8 cellular contexts compared by ENCODE assay signal in the genomic region with DNA sequence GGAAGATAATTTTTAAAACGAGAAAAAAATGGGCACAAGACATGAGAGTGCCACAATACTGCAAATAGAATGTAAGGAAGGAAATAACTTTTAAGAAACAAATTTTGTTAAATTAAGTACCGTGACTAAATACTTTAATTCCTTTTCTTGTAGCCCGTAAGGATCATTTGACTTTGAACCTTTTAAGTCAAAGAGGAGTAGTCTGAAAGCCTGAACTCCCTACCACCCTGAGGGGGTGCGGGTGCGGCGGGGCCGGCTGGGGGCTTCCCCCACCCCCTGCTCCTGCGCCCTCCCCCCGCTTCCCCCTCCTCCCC. TPM values are rescaled to one million over a fixed set of nuclear protein-coding genes. Genes with fewer than 3 reads are reported as not detected.
DNase-seq lines count a peak whose midpoint lies in the region; ATAC-seq and TF ChIP-seq lines count a peak whose summit lies in the region.

No MANE protein-coding gene starts in this region.

- peaks cover 86% of the 10 kb centered on the region for H3K4me1 ChIP-seq in left ventricle myocardium inferior
- H3K4me1 ChIP-seq in muscle layer of duodenum (ENCODE audit: control insufficient read depth in 1 of 2, insufficient read depth in 2 of 2, low read length in 2 of 2) = peaks cover 11 to 14% of the 10 kb centered on the region in 2 donors
- H3K4me1 ChIP-seq in urinary bladder (ENCODE audit: insufficient read depth) = no peaks in the 10 kb centered on the region

- WGBS in urinary bladder = 6% methylated on average over 9 of the region's 9 CpGs

- DNase-seq in left ventricle myocardium inferior = no peak
- DNase-seq in left ventricle myocardium superior = no peak
- DNase-seq in choroid plexus epithelial cell (ENCODE audit: low read depth) = no peak
- DNase-seq in pons (ENCODE audit: low spot score) = no peak
- no peak for DNase-seq in NCI-H526 (lab: John Stamatoyannopoulos, UW)

- peak overlapping the region; percentile 86 for H3K4me3 ChIP-seq in left ventricle myocardium inferior
- H3K4me3 ChIP-seq in choroid plexus epithelial cell (ENCODE audit: low read depth, low read length) = peak overlapping the region; percentile 73
- H3K4me3 ChIP-seq in muscle layer of duodenum (ENCODE audit: low read depth in 1 of 2, low read length in 2 of 2) = peak overlapping the region; percentile 88 to 95
- peak overlapping the region; percentile 95 for H3K4me3 ChIP-seq in urinary bladder (ENCODE audit: low read depth, low read length)

- no peak for ATAC-seq in left ventricle myocardium superior
- no peak for ATAC-seq in HG03565 (IDR thresholded peaks at IDR 0.05; ENCODE audit: unreplicated experiment)

- intact Hi-C loops in left ventricle myocardium inferior (cut with micrococcal nuclease) (loop anchor here (10.0 kb wide), 1 partner anchor 167 kb away; the partner anchor contains the start of gene LTV1), left ventricle myocardium superior (cut with micrococcal nuclease) (no loop called here)

- H3K27me3 ChIP-seq in left ventricle myocardium inferior (ENCODE audit: low read depth) (no peaks in the 10 kb centered on the region), muscle layer of duodenum (ENCODE audit: low read depth, low read length) (no peaks in the 10 kb centered on the region)

- no peaks in the 10 kb centered on the region for H3K36me3 ChIP-seq in left ventricle myocardium inferior
- H3K36me3 ChIP-seq in muscle layer of duodenum (ENCODE audit: control insufficient read depth in 1 of 2, insufficient read depth in 2 of 2, low read length in 2 of 2) = peaks cover 0 to 9% of the 10 kb centered on the region in 2 donors
- H3K36me3 ChIP-seq in urinary bladder (ENCODE audit: insufficient read depth) = no peaks in the 10 kb centered on the region

- H3K9me3 ChIP-seq in left ventricle myocardium inferior (replicated peaks) = peaks cover 7% of the 10 kb centered on the region
- H3K9me3 ChIP-seq in muscle layer of duodenum (ENCODE audit: control insufficient read depth in 1 of 2, low read length in 2 of 2) = peaks cover 0 to 2% of the 10 kb centered on the region in 2 donors

- TF ChIP-seq CTCF in left ventricle myocardium inferior (IDR thresholded peaks at IDR 0.05; ENCODE audit: borderline replicate concordance) (no peak), choroid plexus epithelial cell (conservative IDR thresholded peaks at IDR 0.05; ENCODE audit: low read depth, low read length) (no peak)

- H3K27ac ChIP-seq in left ventricle myocardium inferior (replicated peaks) (peak overlapping the region; percentile 98), muscle layer of duodenum (ENCODE audit: low read length) (peak overlapping the region; percentile 97), urinary bladder (ENCODE audit: low read depth) (peak overlapping the region; percentile 50)

RNA-seq across cellular contexts. Expression of gene PHACTR2, which starts 0.2 kb away (rescaled TPM):
- total RNA-seq in left ventricle myocardium inferior (71.0 TPM), left ventricle myocardium superior (88.1 TPM), urinary bladder (160 TPM)
- 11.2 TPM for polyA plus RNA-seq in urinary bladder
